9 cellular contexts compared by ENCODE assay signal in the genomic region with DNA sequence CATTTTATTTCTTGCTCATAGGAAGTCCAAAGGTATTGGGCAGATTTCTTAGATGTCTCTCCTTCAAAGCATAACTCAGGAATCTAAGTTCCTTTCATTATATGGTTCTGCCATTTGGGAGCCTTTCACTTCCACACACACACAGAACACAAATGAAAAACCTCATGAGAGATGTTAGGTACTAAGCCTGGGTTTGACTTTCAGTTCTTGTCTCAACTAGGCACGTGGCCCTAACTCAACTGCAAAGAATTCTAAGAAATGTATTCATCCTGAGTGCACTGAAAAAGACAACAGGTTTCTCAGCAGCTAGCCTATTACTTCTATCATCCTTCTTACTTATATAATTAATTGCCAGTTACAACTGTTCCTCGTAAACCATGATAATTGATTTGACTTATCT.
DNase-seq lines count a peak whose midpoint lies in the region; ATAC-seq and TF ChIP-seq lines count a peak whose summit lies in the region.
"Had no signal": no experiment of that assay in that cellular context is flagged by ENCODE, and none has a peak within 500 bp of the region (broad histone marks: within the 10 kb centered on the region; RNA-seq: fewer than 3 reads in every experiment).

No MANE protein-coding gene starts in this region.

- ATAC-seq in GM18498 (IDR thresholded peaks at IDR 0.05; ENCODE audit: unreplicated experiment) = peak; percentile 75
- peak; percentile 85 for ATAC-seq in GM19395 (IDR thresholded peaks at IDR 0.05; ENCODE audit: unreplicated experiment)
- ATAC-seq in HG03039 (IDR thresholded peaks at IDR 0.05; ENCODE audit: unreplicated experiment) = peak; percentile 74

- H3K9me3 Mint-ChIP-seq in activated T-helper 1 cell treated with anti-CD3 and anti-CD28 coated beads, Interleukin-12 subunit alpha, Interleukin-12 subunit beta, Interleukin-2, Interleukin-4 antibody, amounts not matched to agents 30 ng/mL and 10 ng/mL and 1 ng/mL, durations not matched to agents 14 hours and 24 hours and 36 hours = peaks cover 7% of the 10 kb centered on the region
- H3K9me3 Mint-ChIP-seq in type B pancreatic cell = no peaks in the 10 kb centered on the region

- peak; percentile 16 for DNase-seq in activated T-helper 1 cell treated with anti-CD3 and anti-CD28 coated beads, Interleukin-12 subunit alpha, Interleukin-12 subunit beta, Interleukin-2, Interleukin-4 antibody, amounts not matched to agents 30 ng/mL and 10 ng/mL and 1 ng/mL, durations not matched to agents 14 hours and 24 hours and 36 hours (ENCODE audit: low spot score)
- DNase-seq in erythroblast (lab: John Stamatoyannopoulos, UW) (no peak), type B pancreatic cell (ENCODE audit: extremely low spot score, unreplicated experiment) (no peak), HT-29 (ENCODE audit: low spot score) (no peak), NCI-H1048 (lab: John Stamatoyannopoulos, UW) (no peak)
- DNase-seq: NCI-H526 treated with DMSO at 0.1 percent for 48 hours had no signal

- H3K36me3 Mint-ChIP-seq in activated T-helper 1 cell treated with anti-CD3 and anti-CD28 coated beads, Interleukin-12 subunit alpha, Interleukin-12 subunit beta, Interleukin-2, Interleukin-4 antibody, amounts not matched to agents 30 ng/mL and 10 ng/mL and 1 ng/mL, durations not matched to agents 14 hours and 24 hours and 36 hours (ENCODE audit: low read depth) = peaks cover 9% of the 10 kb centered on the region
- H3K36me3 Mint-ChIP-seq in type B pancreatic cell = no peaks in the 10 kb centered on the region

- intact Hi-C loops in activated T-helper 1 cell treated with anti-CD3 and anti-CD28 coated beads, Interleukin-12 subunit alpha, Interleukin-12 subunit beta, Interleukin-2, Interleukin-4 antibody, amounts not matched to agents 30 ng/mL and 10 ng/mL and 1 ng/mL, durations not matched to agents 14 hours and 24 hours and 36 hours (cut with micrococcal nuclease) = loop anchor here (1.0 to 5.0 kb wide), 8 partner anchors 13 to 283 kb away; no protein-coding TSS in a partner anchor

- H3K27ac Mint-ChIP-seq in activated T-helper 1 cell treated with anti-CD3 and anti-CD28 coated beads, Interleukin-12 subunit alpha, Interleukin-12 subunit beta, Interleukin-2, Interleukin-4 antibody, amounts not matched to agents 30 ng/mL and 10 ng/mL and 1 ng/mL, durations not matched to agents 14 hours and 24 hours and 36 hours = peak overlapping the region; percentile 73
- no peak overlapping the region for H3K27ac Mint-ChIP-seq in type B pancreatic cell

- H3K4me1 Mint-ChIP-seq in activated T-helper 1 cell treated with anti-CD3 and anti-CD28 coated beads, Interleukin-12 subunit alpha, Interleukin-12 subunit beta, Interleukin-2, Interleukin-4 antibody, amounts not matched to agents 30 ng/mL and 10 ng/mL and 1 ng/mL, durations not matched to agents 14 hours and 24 hours and 36 hours (ENCODE audit: low read depth) = peaks cover 40% of the 10 kb centered on the region
- H3K4me1 Mint-ChIP-seq in type B pancreatic cell (ENCODE audit: unreplicated experiment) = peaks cover 9% of the 10 kb centered on the region

- H3K27me3 Mint-ChIP-seq in activated T-helper 1 cell treated with anti-CD3 and anti-CD28 coated beads, Interleukin-12 subunit alpha, Interleukin-12 subunit beta, Interleukin-2, Interleukin-4 antibody, amounts not matched to agents 30 ng/mL and 10 ng/mL and 1 ng/mL, durations not matched to agents 14 hours and 24 hours and 36 hours (ENCODE audit: insufficient read depth) = no peaks in the 10 kb centered on the region
- H3K27me3 Mint-ChIP-seq in type B pancreatic cell = no peaks in the 10 kb centered on the region

- TF ChIP-seq POLR2A in erythroblast (IDR thresholded peaks at IDR 0.05; ENCODE audit: low read length) = no peak

- TF ChIP-seq CTCF in type B pancreatic cell (conservative IDR thresholded peaks at IDR 0.05) = no peak

- peak overlapping the region; percentile 45 for H3K4me3 Mint-ChIP-seq in activated T-helper 1 cell treated with anti-CD3 and anti-CD28 coated beads, Interleukin-12 subunit alpha, Interleukin-12 subunit beta, Interleukin-2, Interleukin-4 antibody, amounts not matched to agents 30 ng/mL and 10 ng/mL and 1 ng/mL, durations not matched to agents 14 hours and 24 hours and 36 hours
- no peak overlapping the region for H3K4me3 Mint-ChIP-seq in type B pancreatic cell
